24 cellular contexts compared by ENCODE assay signal in the genomic region with DNA sequence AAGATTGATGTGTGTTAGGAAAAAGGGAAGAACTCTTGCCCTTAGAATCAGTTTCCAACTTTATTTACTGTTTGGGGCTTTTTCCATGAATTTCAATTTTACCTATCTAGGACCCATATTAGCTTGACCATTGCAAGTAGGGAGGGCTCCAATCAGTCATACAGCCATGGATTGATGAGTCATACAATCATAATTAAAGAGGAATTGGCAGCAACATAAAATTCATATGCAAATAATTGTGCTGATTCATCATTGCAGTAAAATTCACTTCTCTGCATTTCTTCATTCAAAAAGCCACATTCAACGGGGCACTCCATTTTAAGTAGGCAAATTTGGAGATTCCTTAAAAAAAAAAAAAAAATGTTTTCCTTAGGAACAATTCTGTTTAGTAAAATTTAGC.
A peak's percentile ranks its signal among the peaks of the same experiment; 100 is the strongest.
DNase-seq lines count a peak whose midpoint lies in the region; ATAC-seq and TF ChIP-seq lines count a peak whose summit lies in the region.
"Had no signal": no experiment of that assay in that cellular context is flagged by ENCODE, and none has a peak within 500 bp of the region (broad histone marks: within the 10 kb centered on the region; RNA-seq: fewer than 3 reads in every experiment).

No MANE protein-coding gene starts in this region.

- H3K27me3 ChIP-seq in ascending aorta, result no peaks in the 10 kb centered on the region
- H3K27me3 ChIP-seq: MG63 had no signal

- H3K4me3 ChIP-seq in ascending aorta, result no peak overlapping the region
- H3K4me3 ChIP-seq: MG63 had no signal

- H3K9me3 ChIP-seq in ascending aorta, result no peaks in the 10 kb centered on the region
- H3K9me3 ChIP-seq: MG63 had no signal

- TF ChIP-seq CTCF in ascending aorta (IDR thresholded peaks at IDR 0.05), result no peak

- no peaks in the 10 kb centered on the region for H3K36me3 ChIP-seq in ascending aorta
- H3K36me3 ChIP-seq: MG63 had no signal

- DNase-seq in GM04504 (ENCODE audit: low read depth) (peak; percentile 19), NCI-H69 (lab: John Stamatoyannopoulos, UW) (peak; percentile 23), dedifferentiated amniotic fluid mesenchymal stem cell (ENCODE audit: extremely low spot score) (peak; percentile 31), renal cortical epithelial cell (ENCODE audit: low read depth) (peak; percentile 4), ascending aorta (ENCODE audit: low spot score in 2 of 2) (no peak), putamen (ENCODE audit: low spot score) (no peak)
- DNase-seq: C1 segment of cervical spinal cord; CD4-positive, alpha-beta memory T cell; COR-L47; DMS53; GDM1; HCEC 1CT; KBM-7; MG63; NCI-H1105 treated with DMSO at 0.1 percent for 48 hours; NCI-H146; NCI-H1930; NCI-H2107; NCI-H526; SHP77 had no signal

- intact Hi-C loops in ascending aorta (cut with DNase I), result no loop called here

- H3K4me1 ChIP-seq in ascending aorta, result no peaks in the 10 kb centered on the region

- no peak for ATAC-seq in HG03354 (IDR thresholded peaks at IDR 0.05; ENCODE audit: poor library complexity, severe bottlenecking, unreplicated experiment)
- ATAC-seq: Panc1 had no signal

- H3K27ac ChIP-seq in ascending aorta, result no peak overlapping the region
- H3K27ac ChIP-seq: HL-60, RWPE1 had no signal

Comparison
In these comparisons a context has a peak if more than half of its experiments do, and no peak if none do; other contexts are left out.
1. DNase-seq: peak in GM04504 (single experiment), NCI-H69 (single experiment), dedifferentiated amniotic fluid mesenchymal stem cell (single experiment) and renal cortical epithelial cell (single experiment); none in ascending aorta (0 of 2) and putamen (single experiment).